10 cellular contexts compared by ENCODE assay signal in the genomic region with DNA sequence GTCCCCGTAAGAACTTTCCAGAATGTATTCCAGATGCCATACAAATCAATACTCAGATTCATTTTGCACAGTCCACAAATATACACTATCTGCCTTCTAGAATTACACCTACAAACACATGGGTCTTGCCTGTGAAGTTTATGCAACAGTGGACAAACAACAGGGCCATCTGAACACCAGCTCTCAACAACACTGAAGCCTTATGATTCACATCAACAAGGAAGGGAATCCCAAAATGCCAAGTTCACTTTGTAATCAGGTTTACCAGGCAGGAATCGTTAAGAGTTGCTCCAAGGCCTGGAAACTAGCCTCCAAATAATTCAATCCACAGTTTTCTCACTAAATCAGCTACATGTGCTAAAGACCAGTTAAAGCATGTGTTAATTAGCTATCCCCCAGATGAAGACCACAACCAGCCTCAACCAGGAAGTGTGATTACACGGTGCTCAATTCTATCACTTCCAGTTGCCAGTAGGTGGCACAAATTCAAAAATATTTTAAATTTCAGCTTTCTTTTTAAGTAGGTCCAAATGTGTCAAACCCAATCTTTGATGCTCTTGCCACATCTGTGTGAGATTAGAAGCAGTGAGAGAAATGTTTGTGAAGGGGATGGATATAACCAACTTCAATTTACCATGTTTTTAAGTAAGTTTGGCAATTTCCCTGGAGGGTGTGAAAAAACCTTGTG.
DNase-seq lines count a peak whose midpoint lies in the region; ATAC-seq and TF ChIP-seq lines count a peak whose summit lies in the region.
"Had no signal": no experiment of that assay in that cellular context is flagged by ENCODE, and none has a peak within 500 bp of the region (broad histone marks: within the 10 kb centered on the region; RNA-seq: fewer than 3 reads in every experiment).

No MANE protein-coding gene starts in this region.

- H3K9me3 ChIP-seq in AG04450 (ENCODE audit: control insufficient read depth, insufficient read depth, low read length): no peaks in the 10 kb centered on the region

- ATAC-seq in HG03432 (IDR thresholded peaks at IDR 0.05; ENCODE audit: unreplicated experiment): no peak
- ATAC-seq: naive thymus-derived CD8-positive, alpha-beta T cell had no signal

- intact Hi-C loops in head of caudate nucleus (cut with DNase I): no loop called here

- H3K4me3 ChIP-seq in AG04450 (ENCODE audit: low read depth, low read length): no peak overlapping the region
- H3K4me3 ChIP-seq in foreskin fibroblast (ENCODE audit: low read depth in 1 of 2, low read length in 2 of 2): no peak overlapping the region

- TF ChIP-seq CTCF in AG04450 (IDR thresholded peaks at IDR 0.05; ENCODE audit: low read depth, low read length) (peak; percentile 35), foreskin fibroblast (IDR thresholded peaks at IDR 0.05; ENCODE audit: low read depth, low read length) (peak; percentile 27)

- H3K27ac ChIP-seq in AG04450 (ENCODE audit: low read depth, low read length) (no peak overlapping the region), substantia nigra (ENCODE audit: low read depth, low read length, poor library complexity, severe bottlenecking) (no peak overlapping the region)

- DNase-seq in AG04450 (ENCODE audit: low read depth, low spot score) (no peak), H4 (ENCODE audit: low spot score) (peak; percentile 27), RPMI7951 (ENCODE audit: low read depth) (peak; percentile 62), foreskin fibroblast (peak in 1 of 2 donors; percentile 28), NCI-H2171 (lab: John Stamatoyannopoulos, UW) (no peak), head of caudate nucleus (no peak), substantia nigra (lab: John Stamatoyannopoulos, UW) (no peak)
- DNase-seq: activated CD8-positive, alpha-beta memory T cell treated with anti-CD3 and anti-CD28 coated beads for 24 hours; naive thymus-derived CD8-positive, alpha-beta T cell had no signal

- H3K27me3 ChIP-seq in AG04450 (ENCODE audit: control insufficient read depth, insufficient read depth, low read length): no peaks in the 10 kb centered on the region

- CTCF ChIA-PET in AG04450 (lab: Charles Lee): interaction anchor here (0.6 to 0.7 kb wide), 2 partner anchors 40 to 185 kb away, joined by 3 to 4 read pairs; no protein-coding TSS in a partner anchor

- POLR2A ChIA-PET in AG04450 (lab: Yijun Ruan, JAX): no interaction called here

Comparison
In these comparisons a context has a peak if more than half of its experiments do, and no peak if none do; other contexts are left out.
1. DNase-seq: peak in H4 (single experiment) and RPMI7951 (single experiment); none in AG04450 (single experiment), NCI-H2171 (single experiment), head of caudate nucleus (0 of 42) and substantia nigra (0 of 49).